ENCODE assay signal across 30 cellular contexts in genomic region chr9:26940779-26941178, GRCh38. TPM values are rescaled to one million over a fixed set of nuclear protein-coding genes. Genes with fewer than 3 reads are reported as not detected.
DNase-seq lines count a peak whose midpoint lies in the region; ATAC-seq, FAIRE-seq and TF ChIP-seq lines count a peak whose summit lies in the region.
"Had no signal": no experiment of that assay in that cellular context is flagged by ENCODE, and none has a peak within 500 bp of the region (broad histone marks: within the 10 kb centered on the region; RNA-seq: fewer than 3 reads in every experiment).

No MANE protein-coding gene starts in this region.

- no TSS peak for BruUV-seq in OCI-LY7 (replicated peaks; lab: Mats Ljungman, UMichigan)

- CTCF ChIA-PET in activated naive CD4-positive, alpha-beta T cell treated with anti-CD3 and anti-CD28 coated beads, Interleukin-2, amount 10 ng/mL, durations not matched to agents 7 days and 5 days (lab: Charles Lee), result no interaction called here
- CTCF ChIA-PET in OCI-LY7 (lab: Charles Lee; ENCODE audit: unreplicated experiment), result no interaction called here

- ATAC-seq in activated T-helper 17 cell treated with anti-CD3 and anti-CD28 coated beads, Interleukin-2, amount 50 U/mL, for 72 hours (replicated peaks), result peak; percentile 42
- no peak for ATAC-seq in natural killer cell treated with Interleukin-12 subunit alpha and Interleukin-12 subunit beta and Interleukin-15 and Interleukin-18, amount 100 ng/mL, for 72 hours
- ATAC-seq: body of pancreas; PC-3; SK-N-SH treated with all-trans-retinoic acid at 6 μM for 48 hours; stimulated activated naive B cell treated with anti-CD40 and anti-IgM and Interleukin-4, amounts not matched to agents 10 μg/mL and 1 μg/mL and 100 μg/mL, for 72 hours had no signal

- peaks cover 11% of the 10 kb centered on the region; the same call in 1 of the 2 replicates for H3K9me3 ChIP-seq in OCI-LY7 (ENCODE audit: low read length)
- H3K9me3 ChIP-seq: testis had no signal

- peaks cover 11% of the 10 kb centered on the region; the same call in 1 of the 2 replicates for H4K20me1 ChIP-seq in OCI-LY7 (ENCODE audit: insufficient read depth, low read length)

- peaks cover 70% of the 10 kb centered on the region for H3K36me3 ChIP-seq in OCI-LY7 (ENCODE audit: insufficient read depth, low read length)
- H3K36me3 ChIP-seq: left ventricle myocardium inferior had no signal

- H3K27me3 Mint-ChIP-seq in activated naive CD4-positive, alpha-beta T cell treated with anti-CD3 and anti-CD28 coated beads, Interleukin-2, amount 10 ng/mL, durations not matched to agents 7 days and 5 days, result no peaks in the 10 kb centered on the region
- no peaks in the 10 kb centered on the region for H3K27me3 Mint-ChIP-seq in activated T-helper 17 cell treated with anti-CD3 and anti-CD28 coated beads, Interleukin-2, amount 50 U/mL, for 72 hours
- H3K27me3 Mint-ChIP-seq in natural killer cell treated with Interleukin-12 subunit alpha and Interleukin-12 subunit beta and Interleukin-15 and Interleukin-18, amount 100 ng/mL, for 72 hours, result no peaks in the 10 kb centered on the region
- H3K27me3 Mint-ChIP-seq: activated CD4-positive, alpha-beta memory T cell treated with anti-CD3 and anti-CD28 coated beads for 36 hours; progenitor cell of endocrine pancreas; stimulated activated naive B cell treated with anti-CD40 and anti-IgM and Interleukin-4, amounts not matched to agents 10 μg/mL and 1 μg/mL and 100 μg/mL, for 72 hours had no signal

- TF ChIP-seq CTCF in OCI-LY7 (conservative IDR thresholded peaks at IDR 0.05; ENCODE audit: low read length), result no peak

- no peak overlapping the region for H3K4me3 Mint-ChIP-seq in activated naive CD4-positive, alpha-beta T cell treated with anti-CD3 and anti-CD28 coated beads, Interleukin-2, amount 10 ng/mL, durations not matched to agents 7 days and 5 days
- H3K4me3 Mint-ChIP-seq in activated T-helper 17 cell treated with anti-CD3 and anti-CD28 coated beads, Interleukin-2, amount 50 U/mL, for 72 hours, result peak overlapping the region; percentile 43
- peak overlapping the region; percentile 4 for H3K4me3 Mint-ChIP-seq in natural killer cell treated with Interleukin-12 subunit alpha and Interleukin-12 subunit beta and Interleukin-15 and Interleukin-18, amount 100 ng/mL, for 72 hours
- H3K4me3 Mint-ChIP-seq: activated CD4-positive, alpha-beta memory T cell treated with anti-CD3 and anti-CD28 coated beads for 36 hours; stimulated activated naive B cell treated with anti-CD40 and anti-IgM and Interleukin-4, amounts not matched to agents 10 μg/mL and 1 μg/mL and 100 μg/mL, for 72 hours had no signal

- H3K36me3 Mint-ChIP-seq in activated naive CD4-positive, alpha-beta T cell treated with anti-CD3 and anti-CD28 coated beads, Interleukin-2, amount 10 ng/mL, durations not matched to agents 7 days and 5 days, result peaks cover 47% of the 10 kb centered on the region
- H3K36me3 Mint-ChIP-seq in activated T-helper 17 cell treated with anti-CD3 and anti-CD28 coated beads, Interleukin-2, amount 50 U/mL, for 72 hours (ENCODE audit: low read depth), result peaks cover 48% of the 10 kb centered on the region
- H3K36me3 Mint-ChIP-seq in natural killer cell treated with Interleukin-12 subunit alpha and Interleukin-12 subunit beta and Interleukin-15 and Interleukin-18, amount 100 ng/mL, for 72 hours, result peaks cover 14% of the 10 kb centered on the region

- peaks cover 7% of the 10 kb centered on the region for H3K9me3 Mint-ChIP-seq in activated naive CD4-positive, alpha-beta T cell treated with anti-CD3 and anti-CD28 coated beads, Interleukin-2, amount 10 ng/mL, durations not matched to agents 7 days and 5 days
- H3K9me3 Mint-ChIP-seq in activated T-helper 17 cell treated with anti-CD3 and anti-CD28 coated beads, Interleukin-2, amount 50 U/mL, for 72 hours, result peaks cover 9% of the 10 kb centered on the region
- peaks cover 7% of the 10 kb centered on the region for H3K9me3 Mint-ChIP-seq in natural killer cell treated with Interleukin-12 subunit alpha and Interleukin-12 subunit beta and Interleukin-15 and Interleukin-18, amount 100 ng/mL, for 72 hours

- H3K4me3 ChIP-seq in OCI-LY7 (ENCODE audit: low read depth, low read length, poor library complexity, severe bottlenecking), result no peak overlapping the region
- H3K4me3 ChIP-seq: body of pancreas, GM23248, left ventricle myocardium inferior, sigmoid colon, testis had no signal

- peak; percentile 36 for FAIRE-seq in H54 (lab: Jason Lieb, UNC)
- FAIRE-seq: endothelial cell of umbilical vein, islet of Langerhans, urothelium cell line had no signal

- POLR2A ChIA-PET in OCI-LY7 (lab: Charles Lee), result no interaction called here

- no peak overlapping the region for H2AFZ ChIP-seq in OCI-LY7 (ENCODE audit: low read length)
- H2AFZ ChIP-seq: GM23248 had no signal

- no peak for TF ChIP-seq POLR2A in H54 (IDR thresholded peaks at IDR 0.05; ENCODE audit: low read depth, low read length)

- peaks cover 100% of the 10 kb centered on the region for H3K79me2 ChIP-seq in OCI-LY7 (ENCODE audit: insufficient read depth, low read depth, low read length)

- intact Hi-C loops in OCI-LY7 (cut with micrococcal nuclease; ENCODE audit: unreplicated experiment), result no loop called here

- no peak overlapping the region for H3K27ac ChIP-seq in OCI-LY7 (ENCODE audit: low read depth, low read length, poor library complexity, severe bottlenecking)
- H3K27ac ChIP-seq: body of pancreas, GM23248, left ventricle myocardium inferior, sigmoid colon, testis had no signal

- no peak for DNase-seq in activated naive CD4-positive, alpha-beta T cell treated with anti-CD3 and anti-CD28 coated beads, Interleukin-2, amount 10 ng/mL, durations not matched to agents 7 days and 5 days
- DNase-seq in activated naive CD4-positive, alpha-beta T cell treated with anti-CD3 and anti-CD28 coated beads, Interleukin-2, amount 50 U/mL, for 16 hours, result no peak
- DNase-seq in H54 (ENCODE audit: insufficient read length, low spot score) (no peak), AG08395 (ENCODE audit: low spot score) (no peak), OCI-LY7 (ENCODE audit: low spot score) (no peak), epidermal melanocyte (ENCODE audit: insufficient read length, low spot score) (no peak)
- DNase-seq in natural killer cell treated with Interleukin-12 subunit alpha and Interleukin-12 subunit beta and Interleukin-15 and Interleukin-18, amount 100 ng/mL, for 72 hours (ENCODE audit: low spot score), result no peak
- DNase-seq: activated CD4-positive, alpha-beta memory T cell treated with anti-CD3 and anti-CD28 coated beads for 36 hours; activated T-cell treated with anti-CD3 and anti-CD28 coated beads for 4 hours; body of pancreas; C1 segment of cervical spinal cord; DMS153; GM23248; Karpas-422; left ventricle myocardium inferior; mesendoderm; NCI-H146; NCI-H510A; PC-3; sigmoid colon; stimulated activated CD4-positive, alpha-beta T cell treated with anti-CD3 and anti-CD28 coated beads, Interleukin-4, amount 100 ng/mL, for 4 hours; stimulated activated naive B cell treated with anti-CD40 and anti-IgM and Interleukin-4, amounts not matched to agents 10 μg/mL and 1 μg/mL and 100 μg/mL, for 72 hours; T1000; testis had no signal

- H3K4me1 Mint-ChIP-seq in activated naive CD4-positive, alpha-beta T cell treated with anti-CD3 and anti-CD28 coated beads, Interleukin-2, amount 10 ng/mL, durations not matched to agents 7 days and 5 days, result peaks cover 63% of the 10 kb centered on the region
- peaks cover 46% of the 10 kb centered on the region for H3K4me1 Mint-ChIP-seq in activated T-helper 17 cell treated with anti-CD3 and anti-CD28 coated beads, Interleukin-2, amount 50 U/mL, for 72 hours
- H3K4me1 Mint-ChIP-seq in natural killer cell treated with Interleukin-12 subunit alpha and Interleukin-12 subunit beta and Interleukin-15 and Interleukin-18, amount 100 ng/mL, for 72 hours (ENCODE audit: low read depth in 2 of 2), result peaks cover 57% of the 10 kb centered on the region in 2 donors

- no peak overlapping the region for H3K4me2 ChIP-seq in OCI-LY7 (ENCODE audit: low read length)

- no peaks in the 10 kb centered on the region for H3K9me2 ChIP-seq in OCI-LY7 (ENCODE audit: insufficient read depth, low read length)

- H3K27ac Mint-ChIP-seq in activated naive CD4-positive, alpha-beta T cell treated with anti-CD3 and anti-CD28 coated beads, Interleukin-2, amount 10 ng/mL, durations not matched to agents 7 days and 5 days, result peak overlapping the region; percentile 64
- H3K27ac Mint-ChIP-seq in activated T-helper 17 cell treated with anti-CD3 and anti-CD28 coated beads, Interleukin-2, amount 50 U/mL, for 72 hours, result peak overlapping the region; percentile 29
- no peak overlapping the region for H3K27ac Mint-ChIP-seq in natural killer cell treated with Interleukin-12 subunit alpha and Interleukin-12 subunit beta and Interleukin-15 and Interleukin-18, amount 100 ng/mL, for 72 hours
- H3K27ac Mint-ChIP-seq: activated CD4-positive, alpha-beta memory T cell treated with anti-CD3 and anti-CD28 coated beads for 36 hours had no signal

- peaks cover 7% of the 10 kb centered on the region for H3K4me1 ChIP-seq in OCI-LY7 (ENCODE audit: insufficient read depth, low read length, poor library complexity, severe bottlenecking)

RNA-seq across cellular contexts. Expression of gene PLAA, which starts 6.3 kb away (rescaled TPM):
- 10 to 100 TPM; 23.7 to 39.8 TPM for total RNA-seq in activated T-helper 17 cell treated with anti-CD3 and anti-CD28 coated beads, Interleukin-2, amount 50 U/mL, for 72 hours
- 10 to 100 TPM; 42.5 to 47.2 TPM for total RNA-seq in natural killer cell treated with Interleukin-12 subunit alpha and Interleukin-12 subunit beta and Interleukin-15 and Interleukin-18, amount 100 ng/mL, for 72 hours
- total RNA-seq in OCI-LY7 (2014; rRNA removed; shearing (Covaris generic)), result 18.1 and 21.4 TPM in 2 replicates
- total RNA-seq in OCI-LY7 (2022), result 31.8 and 33.5 TPM in 2 replicates

RNA-seq across cellular contexts. Expression of gene IFT74, which starts 15.4 kb away (rescaled TPM):
- total RNA-seq in activated T-helper 17 cell treated with anti-CD3 and anti-CD28 coated beads, Interleukin-2, amount 50 U/mL, for 72 hours, result 10 to 100 TPM in 1 of 2 donors, 1 to 10 TPM in 1; 9.5 to 10.3 TPM
- 10 to 100 TPM in 1 of 2 donors, 1 to 10 TPM in 1; 6.5 to 11.7 TPM for total RNA-seq in natural killer cell treated with Interleukin-12 subunit alpha and Interleukin-12 subunit beta and Interleukin-15 and Interleukin-18, amount 100 ng/mL, for 72 hours
- total RNA-seq in OCI-LY7 (2014; rRNA removed; shearing (Covaris generic)), result 4.5 and 10.2 TPM in 2 replicates
- 2.6 and 3.4 TPM in 2 replicates for total RNA-seq in OCI-LY7 (2022)

RNA-seq across cellular contexts. Expression of gene CAAP1, which starts 48.2 kb away (rescaled TPM):
- 10 to 100 TPM; 14.9 to 18.3 TPM for total RNA-seq in activated T-helper 17 cell treated with anti-CD3 and anti-CD28 coated beads, Interleukin-2, amount 50 U/mL, for 72 hours
- 10 to 100 TPM; 12.2 to 15.8 TPM for total RNA-seq in natural killer cell treated with Interleukin-12 subunit alpha and Interleukin-12 subunit beta and Interleukin-15 and Interleukin-18, amount 100 ng/mL, for 72 hours
- 38.8 and 52.3 TPM in 2 replicates for total RNA-seq in OCI-LY7 (2014; rRNA removed; shearing (Covaris generic))
- 28.4 and 32.9 TPM in 2 replicates for total RNA-seq in OCI-LY7 (2022)

Comparison
In these comparisons a context has a peak if more than half of its experiments do, and no peak if none do; other contexts are left out.
1. H3K27ac Mint-ChIP-seq: peak in activated naive CD4-positive, alpha-beta T cell treated with anti-CD3 and anti-CD28 coated beads, Interleukin-2, amount 10 ng/mL, durations not matched to agents 7 days and 5 days (single experiment) and activated T-helper 17 cell treated with anti-CD3 and anti-CD28 coated beads, Interleukin-2, amount 50 U/mL, for 72 hours (single experiment); none in natural killer cell treated with Interleukin-12 subunit alpha and Interleukin-12 subunit beta and Interleukin-15 and Interleukin-18, amount 100 ng/mL, for 72 hours (0 of 2).